Comparison of ENCODE assay signal across 7 cellular contexts in the genomic region with DNA sequence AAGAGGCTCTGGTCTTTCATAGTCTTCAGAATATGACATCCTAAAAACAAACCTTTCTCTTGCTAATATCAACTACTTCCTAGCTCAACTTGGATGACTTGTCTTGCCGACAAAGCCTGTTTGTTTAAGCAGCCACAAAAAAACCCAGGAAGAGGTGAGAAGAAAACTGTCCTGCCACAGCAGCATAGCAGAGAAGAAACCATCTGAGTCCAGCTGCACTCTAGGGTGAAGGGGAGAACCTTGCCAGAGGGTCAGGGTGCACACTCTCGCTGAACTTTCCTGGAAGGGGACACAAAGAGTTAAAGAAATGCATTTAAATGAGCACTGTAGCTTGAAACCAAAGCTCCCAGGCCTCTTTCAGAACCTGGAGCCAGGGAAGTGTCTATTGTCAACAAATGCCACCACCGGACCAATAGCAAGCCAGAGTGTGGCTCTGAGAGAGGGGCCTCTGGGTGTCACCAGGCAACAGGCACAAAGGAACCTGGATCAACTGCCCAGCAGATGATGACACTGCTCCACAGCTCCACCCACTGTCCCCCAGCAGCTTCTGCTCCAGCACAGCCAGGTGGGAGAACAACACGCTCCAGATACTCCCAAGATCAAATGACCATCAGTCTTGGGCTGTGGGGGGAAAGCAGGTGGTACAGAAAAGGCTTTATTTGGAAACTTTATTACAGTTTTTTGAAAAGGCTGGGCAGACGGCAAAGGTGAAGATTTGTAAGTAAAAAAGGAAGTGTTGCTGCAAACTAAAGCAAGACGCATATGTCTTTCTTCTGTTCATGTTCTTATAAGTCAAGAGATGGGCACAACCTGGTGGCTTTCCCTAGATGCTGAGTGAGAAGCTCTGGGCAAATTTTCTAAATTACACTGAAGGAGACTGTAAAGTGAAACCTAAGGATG.
DNase-seq lines count a peak whose midpoint lies in the region; ATAC-seq, FAIRE-seq and TF ChIP-seq lines count a peak whose summit lies in the region.

No MANE protein-coding gene starts in this region.

- H3K36me3 ChIP-seq in astrocyte (ENCODE audit: insufficient read depth, low read length) (no peaks in the 10 kb centered on the region), trophoblast cell (ENCODE audit: control insufficient read depth in 1 of 2, insufficient read depth in 2 of 2, low read length in 2 of 2) (no peaks in the 10 kb centered on the region)

- H3K4me2 ChIP-seq in astrocyte (ENCODE audit: low read length) (peak overlapping the region; percentile 6), trophoblast cell (ENCODE audit: low read length) (no peak overlapping the region)

- H2AK5ac ChIP-seq in trophoblast cell (ENCODE audit: low read length), result peak overlapping the region; percentile 68

- FAIRE-seq in astrocyte (lab: Jason Lieb, UNC), result no peak

- H3K9me3 ChIP-seq in astrocyte (ENCODE audit: insufficient read depth, low read depth, low read length) (no peaks in the 10 kb centered on the region), trophoblast cell (ENCODE audit: insufficient read depth, low read depth, low read length) (peaks cover 2% of the 10 kb centered on the region)

- peak overlapping the region; percentile 56 for H3K4ac ChIP-seq in trophoblast cell (ENCODE audit: low read depth, low read length)

- H3K79me2 ChIP-seq in astrocyte (ENCODE audit: insufficient read depth, low read length) (no peaks in the 10 kb centered on the region), trophoblast cell (ENCODE audit: control insufficient read depth, insufficient read depth, low read length, poor library complexity) (no peaks in the 10 kb centered on the region)

- H2AFZ ChIP-seq in astrocyte (ENCODE audit: low read depth, low read length), result no peak overlapping the region
- no peak overlapping the region for H2AFZ ChIP-seq in trophoblast cell (ENCODE audit: insufficient read depth, low read length, poor library complexity)

- H3K27me3 ChIP-seq in astrocyte (ENCODE audit: insufficient read depth, low read length) (no peaks in the 10 kb centered on the region), trophoblast cell (ENCODE audit: insufficient read depth, low read length) (no peaks in the 10 kb centered on the region)

- H4K20me1 ChIP-seq in astrocyte (ENCODE audit: insufficient read depth, low read length), result no peaks in the 10 kb centered on the region

- H3K79me1 ChIP-seq in trophoblast cell (ENCODE audit: low read length), result peaks cover 32% of the 10 kb centered on the region

- WGBS in trophoblast cell (ENCODE audit: extremely low coverage, insufficient coverage, insufficient read length), result no CpG with 5 or more reads among the region's 6 CpGs

- H4K8ac ChIP-seq in trophoblast cell (ENCODE audit: low read depth, low read length), result no peak overlapping the region

- peaks cover 2% of the 10 kb centered on the region for H3K9me3 Mint-ChIP-seq in astrocyte (ENCODE audit: unreplicated experiment)
- H3K9me3 Mint-ChIP-seq in CD14-positive monocyte, result no peaks in the 10 kb centered on the region
- no peaks in the 10 kb centered on the region for H3K9me3 Mint-ChIP-seq in stimulated activated memory B cell treated with anti-CD40 and anti-IgM and Interleukin-4, amounts not matched to agents 10 μg/mL and 1 μg/mL and 100 μg/mL, for 72 hours

- DNase-seq in NCI-H1105 treated with DMSO at 0.1 percent for 48 hours (lab: John Stamatoyannopoulos, UW) (peak; percentile 65), astrocyte (ENCODE audit: low read depth) (no peak), trophoblast cell (no peak), HK-2 (ENCODE audit: unreplicated experiment) (no peak), CD14-positive monocyte (ENCODE audit: low spot score) (no peak)

- no peak overlapping the region for H3K23ac ChIP-seq in trophoblast cell (ENCODE audit: low read length)

- H2BK120ac ChIP-seq in trophoblast cell (ENCODE audit: insufficient read depth, low read length, poor library complexity), result peak overlapping the region; percentile 39

- H4K91ac ChIP-seq in trophoblast cell (ENCODE audit: low read depth, low read length), result peak overlapping the region; percentile 79

- no peaks in the 10 kb centered on the region for H3K27me3 Mint-ChIP-seq in astrocyte (ENCODE audit: low read depth, unreplicated experiment)
- peaks cover 7 to 16% (median 10%) of the 10 kb centered on the region in 3 donors for H3K27me3 Mint-ChIP-seq in CD14-positive monocyte (ENCODE audit: low read depth in 3 of 3)
- H3K27me3 Mint-ChIP-seq in stimulated activated memory B cell treated with anti-CD40 and anti-IgM and Interleukin-4, amounts not matched to agents 10 μg/mL and 1 μg/mL and 100 μg/mL, for 72 hours, result no peaks in the 10 kb centered on the region

- H3K4me3 Mint-ChIP-seq in astrocyte (ENCODE audit: unreplicated experiment) (no peak overlapping the region), CD14-positive monocyte (no peak overlapping the region)
- no peak overlapping the region for H3K4me3 Mint-ChIP-seq in stimulated activated memory B cell treated with anti-CD40 and anti-IgM and Interleukin-4, amounts not matched to agents 10 μg/mL and 1 μg/mL and 100 μg/mL, for 72 hours

- peak overlapping the region; percentile 68 for H3K27ac Mint-ChIP-seq in astrocyte (ENCODE audit: unreplicated experiment)
- no peak overlapping the region for H3K27ac Mint-ChIP-seq in CD14-positive monocyte
- H3K27ac Mint-ChIP-seq in stimulated activated memory B cell treated with anti-CD40 and anti-IgM and Interleukin-4, amounts not matched to agents 10 μg/mL and 1 μg/mL and 100 μg/mL, for 72 hours, result no peak overlapping the region

- H3K4me1 Mint-ChIP-seq in astrocyte (ENCODE audit: low read depth, unreplicated experiment), result peaks cover 50% of the 10 kb centered on the region
- peaks cover 8% of the 10 kb centered on the region for H3K4me1 Mint-ChIP-seq in CD14-positive monocyte
- no peaks in the 10 kb centered on the region for H3K4me1 Mint-ChIP-seq in stimulated activated memory B cell treated with anti-CD40 and anti-IgM and Interleukin-4, amounts not matched to agents 10 μg/mL and 1 μg/mL and 100 μg/mL, for 72 hours

- peak overlapping the region; percentile 13 for H3K18ac ChIP-seq in trophoblast cell (ENCODE audit: low read length)

- TF ChIP-seq CTCF in astrocyte (IDR thresholded peaks at IDR 0.05; ENCODE audit: insufficient read depth, low read depth, low read length) (no peak), CD14-positive monocyte (IDR thresholded peaks at IDR 0.05) (no peak)

- no peak overlapping the region for H4K12ac ChIP-seq in trophoblast cell (ENCODE audit: low read depth, low read length)

- intact Hi-C loops in CD14-positive monocyte (cut with micrococcal nuclease), result no loop called here

- no peak overlapping the region for H3K14ac ChIP-seq in trophoblast cell (ENCODE audit: low read length)

- no peak overlapping the region for H3K4me3 ChIP-seq in astrocyte (ENCODE audit: insufficient read depth, low read depth, low read length)
- H3K4me3 ChIP-seq in trophoblast cell (ENCODE audit: low read depth, low read length), result no peak overlapping the region

- peak; percentile 57 for ATAC-seq in GM19025 (IDR thresholded peaks at IDR 0.05; ENCODE audit: low read depth, unreplicated experiment)
- no peak for ATAC-seq in stimulated activated memory B cell treated with anti-CD40 and anti-IgM and Interleukin-4, amounts not matched to agents 10 μg/mL and 1 μg/mL and 100 μg/mL, for 72 hours

- H2BK5ac ChIP-seq in trophoblast cell (ENCODE audit: low read depth, low read length, poor library complexity), result peak overlapping the region; percentile 26

- H2BK12ac ChIP-seq in trophoblast cell (ENCODE audit: low read length), result peak overlapping the region; percentile 67

- H3K27ac ChIP-seq in astrocyte (ENCODE audit: low read depth, low read length) (no peak overlapping the region), trophoblast cell (ENCODE audit: low read depth, low read length) (no peak overlapping the region)

- H3K4me1 ChIP-seq in astrocyte (ENCODE audit: insufficient read depth, low read length) (peaks cover 55% of the 10 kb centered on the region), trophoblast cell (ENCODE audit: control insufficient read depth in 1 of 2, insufficient read depth in 2 of 2, low read length in 2 of 2) (peaks cover 17 to 29% of the 10 kb centered on the region in 2 experiments)

- H3K9ac ChIP-seq in astrocyte (ENCODE audit: low read length), result no peak overlapping the region
- no peak overlapping the region for H3K9ac ChIP-seq in trophoblast cell (ENCODE audit: low read length)

- no peaks in the 10 kb centered on the region for H3K36me3 Mint-ChIP-seq in astrocyte (ENCODE audit: low read depth, unreplicated experiment)
- H3K36me3 Mint-ChIP-seq in CD14-positive monocyte, result no peaks in the 10 kb centered on the region
- no peaks in the 10 kb centered on the region for H3K36me3 Mint-ChIP-seq in stimulated activated memory B cell treated with anti-CD40 and anti-IgM and Interleukin-4, amounts not matched to agents 10 μg/mL and 1 μg/mL and 100 μg/mL, for 72 hours
